In genomic region chr7:150321788-150322113, GRCh38 we compare ENCODE assay signal across 8 cellular contexts. TPM values are rescaled to one million over a fixed set of nuclear protein-coding genes. Genes with fewer than 3 reads are reported as not detected.
DNase-seq lines count a peak whose midpoint lies in the region; ATAC-seq and TF ChIP-seq lines count a peak whose summit lies in the region.
"Had no signal": no experiment of that assay in that cellular context is flagged by ENCODE, and none has a peak within 500 bp of the region (broad histone marks: within the 10 kb centered on the region; RNA-seq: fewer than 3 reads in every experiment).

No MANE protein-coding gene starts in this region.

- peak overlapping the region in 1 of 2 experiments; percentile 94; a peak in 3 of 4 replicates for H3K4me3 ChIP-seq in DND-41 (ENCODE audit: low read depth in 1 of 2, low read length in 2 of 2)
- peak overlapping the region; percentile 92 for H3K4me3 ChIP-seq in Loucy (ENCODE audit: low read length, poor library complexity, severe bottlenecking)
- no peak overlapping the region for H3K4me3 ChIP-seq in body of pancreas
- H3K4me3 ChIP-seq in neutrophil (ENCODE audit: low read depth in 1 of 2, low read length in 1 of 2), result peak overlapping the region in 1 of 2 experiments; percentile 89

- H3K27ac ChIP-seq in DND-41 (ENCODE audit: low read length), result peak overlapping the region; percentile 99
- H3K27ac ChIP-seq in body of pancreas, result peak overlapping the region; percentile 91 to 99 (median 98)
- peak overlapping the region; percentile 92 for H3K27ac ChIP-seq in neutrophil

- peaks cover 52% of the 10 kb centered on the region for H3K79me2 ChIP-seq in DND-41 (ENCODE audit: insufficient read depth, low read length)
- H3K79me2 ChIP-seq in Loucy (ENCODE audit: insufficient read depth, low read length), result peaks cover 62% of the 10 kb centered on the region

- TF ChIP-seq POLR2A in body of pancreas (IDR thresholded peaks at IDR 0.05), result no peak

- H3F3A ChIP-seq in Loucy (ENCODE audit: low read depth), result no peaks in the 10 kb centered on the region

- no peaks in the 10 kb centered on the region for H3K27me3 ChIP-seq in DND-41 (ENCODE audit: insufficient read depth, low read length, poor library complexity)
- peaks cover 9% of the 10 kb centered on the region for H3K27me3 ChIP-seq in Loucy (ENCODE audit: insufficient read depth, low read length, poor library complexity, severe bottlenecking)
- no peaks in the 10 kb centered on the region for H3K27me3 ChIP-seq in body of pancreas
- H3K27me3 ChIP-seq in neutrophil, result no peaks in the 10 kb centered on the region

- intact Hi-C loops in body of pancreas (cut with DNase I), result no loop called here

- no peaks in the 10 kb centered on the region for H3K9me3 ChIP-seq in DND-41 (ENCODE audit: insufficient read depth, low read length, severe bottlenecking)
- no peaks in the 10 kb centered on the region for H3K9me3 ChIP-seq in Loucy (ENCODE audit: insufficient read depth, low read depth, low read length)
- no peaks in the 10 kb centered on the region for H3K9me3 ChIP-seq in body of pancreas
- H3K9me3 ChIP-seq in neutrophil, result no peaks in the 10 kb centered on the region

- H3K9ac ChIP-seq in DND-41 (ENCODE audit: low read depth, low read length) (peak overlapping the region; percentile 98), Loucy (ENCODE audit: low read depth, low read length, poor library complexity, severe bottlenecking) (peak overlapping the region; percentile 100)

- H3K4me2 ChIP-seq in DND-41 (ENCODE audit: insufficient read depth, low read length), result peak overlapping the region; percentile 84
- H3K4me2 ChIP-seq in Loucy (ENCODE audit: low read depth, low read length, poor library complexity, severe bottlenecking), result peak overlapping the region; percentile 98

- no peaks in the 10 kb centered on the region for H3K9me2 ChIP-seq in Loucy (replicated peaks; ENCODE audit: low read depth, low read length)

- WGBS in body of pancreas, 2 donors, result 75 to 78% methylated on average over 3 of the region's 3 CpGs

- peaks cover 15% of the 10 kb centered on the region for H4K20me1 ChIP-seq in DND-41 (ENCODE audit: insufficient read depth, low read length)
- H4K20me1 ChIP-seq in Loucy (ENCODE audit: insufficient read depth, low read length, poor library complexity, severe bottlenecking), result peaks cover 13% of the 10 kb centered on the region

- no peak for DNase-seq in DND-41
- no peak for DNase-seq in body of pancreas
- DNase-seq in NCI-H226, result no peak
- DNase-seq: retina had no signal

- TF ChIP-seq CTCF in DND-41 (IDR thresholded peaks at IDR 0.05; ENCODE audit: borderline replicate concordance, extremely low read depth, low read length, poor library complexity, severe bottlenecking), result no peak
- no peak for TF ChIP-seq CTCF in Loucy (conservative IDR thresholded peaks at IDR 0.05; ENCODE audit: low read length)
- no peak for TF ChIP-seq CTCF in body of pancreas (IDR thresholded peaks at IDR 0.05)
- no peak for TF ChIP-seq CTCF in neutrophil (IDR thresholded peaks at IDR 0.05)

- H3K36me3 ChIP-seq in DND-41 (ENCODE audit: insufficient read depth, low read length) (peaks cover 30% of the 10 kb centered on the region), Loucy (ENCODE audit: insufficient read depth, low read length) (peaks cover 9% of the 10 kb centered on the region; the same call in 1 of the 2 replicates), body of pancreas (replicated peaks in 1 of 2; ENCODE audit: insufficient read depth in 1 of 2, low read depth in 2 of 2) (no peaks in the 10 kb centered on the region), neutrophil (no peaks in the 10 kb centered on the region)

- H2AFZ ChIP-seq in DND-41 (ENCODE audit: low read depth, low read length), result 0 out of 2 replicates have a peak overlapping the region, but pooled peaks have one; percentile 96
- no peak overlapping the region for H2AFZ ChIP-seq in Loucy (ENCODE audit: low read length)

- H3K4me1 ChIP-seq in DND-41 (ENCODE audit: insufficient read depth, low read length) (peaks cover 38% of the 10 kb centered on the region), Loucy (ENCODE audit: insufficient read depth, low read length, poor library complexity, severe bottlenecking) (peaks cover 56% of the 10 kb centered on the region), body of pancreas (peaks cover 60% of the 10 kb centered on the region), neutrophil (ENCODE audit: control insufficient read depth in 1 of 2, insufficient read depth in 1 of 2, low read depth in 1 of 2, low read length in 1 of 2) (peaks cover 45 to 46% of the 10 kb centered on the region in 2 experiments)

- ATAC-seq in DND-41 (ENCODE audit: insufficient read depth, low read depth) (no peak), body of pancreas (no peak), HG02885 (IDR thresholded peaks at IDR 0.05; ENCODE audit: poor library complexity, unreplicated experiment) (no peak), GM19324 (IDR thresholded peaks at IDR 0.05; ENCODE audit: low FRiP score, unreplicated experiment) (no peak)

RNA-seq across cellular contexts. Expression of gene LRRC61, which starts 1.4 kb away (rescaled TPM):
- 10 to 100 TPM in 1 of 2 donors, 1 to 10 TPM in 1; 4.9 to 25.2 TPM for total RNA-seq in body of pancreas

RNA-seq across cellular contexts. Expression of gene ACTR3C, which starts 1.6 kb away (rescaled TPM):
- 10 to 100 TPM; 35.5 to 69.9 TPM for total RNA-seq in body of pancreas

RNA-seq across cellular contexts. Expression of gene RARRES2, which starts 19.7 kb away (rescaled TPM):
- 100 to 1,000 TPM; 245 to 400 TPM for total RNA-seq in body of pancreas

RNA-seq across cellular contexts. Expression of gene REPIN1, which starts 46.9 kb away (rescaled TPM):
- total RNA-seq in body of pancreas, result 100 to 1,000 TPM in 1 of 2 donors, 10 to 100 TPM in 1; 77.0 to 117 TPM

RNA-seq across cellular contexts. Expression of gene ZNF775, which starts 57.4 kb away (rescaled TPM):
- 10 to 100 TPM in 1 of 2 donors, 1 to 10 TPM in 1; 6.0 to 10.2 TPM for total RNA-seq in body of pancreas
